6 cellular contexts compared by ENCODE assay signal in the genomic region with DNA sequence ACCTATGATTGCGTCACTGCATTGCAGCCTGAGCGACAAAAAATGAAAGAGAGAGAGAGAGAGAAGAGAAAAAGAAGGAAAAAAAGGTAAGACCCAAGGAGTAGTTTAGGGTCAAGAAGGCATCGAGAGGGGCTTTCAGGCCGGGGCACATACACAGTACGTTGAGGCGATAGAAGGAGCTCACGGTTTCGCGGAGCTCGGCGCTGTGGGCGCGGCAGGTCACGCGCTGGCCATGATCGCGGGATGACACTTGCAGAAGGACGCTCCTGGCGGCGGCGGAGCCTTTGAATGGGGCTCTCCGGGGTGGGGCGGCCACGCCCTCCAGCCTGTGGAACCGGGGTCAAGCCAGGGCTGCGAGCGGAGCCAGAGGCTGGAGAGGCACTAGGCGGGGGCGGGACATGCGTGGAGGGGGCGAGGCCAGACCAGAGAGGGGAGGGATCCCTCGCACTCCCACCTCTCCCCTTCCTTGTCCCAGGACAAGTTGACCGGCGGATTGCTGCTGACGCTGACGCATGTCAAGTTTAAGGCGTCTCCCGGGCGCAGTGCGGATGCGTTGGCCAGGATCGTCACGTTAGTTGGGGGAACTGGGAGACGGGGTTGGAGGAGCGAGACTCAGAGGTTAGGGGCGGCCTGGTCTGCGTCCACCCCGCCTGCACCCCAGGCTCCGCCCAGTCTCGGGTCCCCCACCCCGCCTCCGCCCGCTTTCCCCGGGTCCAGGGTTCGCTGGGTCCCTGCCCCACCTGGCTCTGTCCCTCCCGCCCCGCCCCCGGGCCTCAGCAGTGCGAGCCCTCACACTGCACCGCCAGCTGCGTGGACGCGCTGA. TPM values are rescaled to one million over a fixed set of nuclear protein-coding genes. Genes with fewer than 3 reads are reported as not detected.
DNase-seq lines count a peak whose midpoint lies in the region; ATAC-seq and TF ChIP-seq lines count a peak whose summit lies in the region.

No MANE protein-coding gene starts in this region.

- no peaks in the 10 kb centered on the region for H3K9me3 ChIP-seq in SK-N-SH

- TF ChIP-seq EP300 in SK-N-SH (IDR thresholded peaks at IDR 0.05; ENCODE audit: borderline replicate concordance in 1 of 2, low read depth in 1 of 2, low read length in 1 of 2), result no peak

- no peaks in the 10 kb centered on the region for H3K79me2 ChIP-seq in SK-N-SH (ENCODE audit: insufficient read depth)

- DNase-seq in CD1c-positive myeloid dendritic cell (ENCODE audit: extremely low spot score) (peak; percentile 68), SK-N-SH (peak; percentile 71), immature natural killer cell (no peak), amniotic stem cell (lab: John Stamatoyannopoulos, UW) (no peak), GF-D8 (lab: John Stamatoyannopoulos, UW) (no peak)

- H3K27me3 ChIP-seq in SK-N-SH (ENCODE audit: insufficient read depth), result peaks cover 62% of the 10 kb centered on the region

- H3K9me2 ChIP-seq in SK-N-SH, result no peaks in the 10 kb centered on the region

- H3F3A ChIP-seq in SK-N-SH (replicated peaks; ENCODE audit: insufficient read depth), result no peaks in the 10 kb centered on the region

- no peak overlapping the region for H3K9ac ChIP-seq in SK-N-SH

- ATAC-seq in GM18519 (IDR thresholded peaks at IDR 0.05; ENCODE audit: low FRiP score, unreplicated experiment), result no peak

- 6% methylated on average over 35 of the region's 63 CpGs for WGBS in SK-N-SH (ENCODE audit: low lambda C conversion rate)

- peak overlapping the region; percentile 51 to 74 (median 68) for H3K4me3 Mint-ChIP-seq in immature natural killer cell

- H3K36me3 Mint-ChIP-seq in immature natural killer cell, result peaks cover 0 to 4% (median 4%) of the 10 kb centered on the region in 3 donors

- H4K20me1 ChIP-seq in SK-N-SH (ENCODE audit: insufficient read depth), result no peaks in the 10 kb centered on the region

- H2AFZ ChIP-seq in SK-N-SH (ENCODE audit: low read depth), result no peak overlapping the region

- CTCF ChIA-PET in SK-N-SH (lab: Yijun Ruan, JAX), result no interaction called here

- H3K4me1 ChIP-seq in SK-N-SH (ENCODE audit: control insufficient read depth in 1 of 2, insufficient read depth in 2 of 2, low read depth in 1 of 2, low read length in 1 of 2), result peaks cover 0 to 8% of the 10 kb centered on the region in 2 experiments; a peak in 1 of 4 replicates

- TF ChIP-seq RAD21 in SK-N-SH (IDR thresholded peaks at IDR 0.05; ENCODE audit: low read length), result no peak

- H3K9me3 Mint-ChIP-seq in immature natural killer cell, result peaks cover 0 to 4% (median 0%) of the 10 kb centered on the region in 6 donors

- H3K27ac Mint-ChIP-seq in immature natural killer cell, result peak overlapping the region in 1 of 6 donors; percentile 20

- H3K4me1 Mint-ChIP-seq in immature natural killer cell, result peaks cover 17 to 29% of the 10 kb centered on the region in 2 donors

- peaks cover 15 to 36% (median 33%) of the 10 kb centered on the region in 3 donors for H3K27me3 Mint-ChIP-seq in immature natural killer cell (ENCODE audit: low read depth in 3 of 3)

- no peak overlapping the region for H3K27ac ChIP-seq in SK-N-SH (ENCODE audit: low read depth in 2 of 2, low read length in 1 of 2)

- no peak for TF ChIP-seq CTCF in SK-N-SH (IDR thresholded peaks at IDR 0.05)

- H3K4me2 ChIP-seq in SK-N-SH, result peak overlapping the region; percentile 72

- no peaks in the 10 kb centered on the region for H3K36me3 ChIP-seq in SK-N-SH (replicated peaks in 1 of 2; ENCODE audit: control insufficient read depth in 1 of 2, insufficient read depth in 2 of 2, low read length in 1 of 2)

- POLR2A ChIA-PET in SK-N-SH (lab: Yijun Ruan, JAX), result interaction anchor here (1.0 kb wide), 1 partner anchor 23 kb away, joined by 4 read pairs; the partner anchor contains the start of gene APLP1

- H3K4me3 ChIP-seq in SK-N-SH (ENCODE audit: low read depth in 2 of 2, low read length in 1 of 2), result peak overlapping the region; percentile 12 to 25; a peak in 3 of 4 replicates

TF ChIP-seq in SK-N-SH, 30 proteins besides CTCF, POLR2A, EP300 and RAD21:
- TF ChIP-seq GABPA (IDR thresholded peaks at IDR 0.05; ENCODE audit: low read depth) (no peak), FOXJ3 (CRISPR knock-in tag; IDR thresholded peaks at IDR 0.05) (no peak), NFIC (IDR thresholded peaks at IDR 0.05; ENCODE audit: borderline replicate concordance) (no peak), NRF1 (IDR thresholded peaks at IDR 0.05; ENCODE audit: low read depth, low read length) (no peak), YY1 (IDR thresholded peaks at IDR 0.05; ENCODE audit: low read depth) (no peak), RXRA (IDR thresholded peaks at IDR 0.05; ENCODE audit: borderline replicate concordance, low read depth) (no peak), TAF1 (IDR thresholded peaks at IDR 0.05; ENCODE audit: borderline replicate concordance, low read depth, low read length) (no peak), RCOR1 (IDR thresholded peaks at IDR 0.05; ENCODE audit: low read length) (no peak), PBX3 (IDR thresholded peaks at IDR 0.05) (no peak), ELF1 (IDR thresholded peaks at IDR 0.05) (no peak), EZH2phosphoT487 (IDR thresholded peaks at IDR 0.05; ENCODE audit: borderline replicate concordance, low read depth) (no peak), JUND (IDR thresholded peaks at IDR 0.05) (no peak), FOSL2 (IDR thresholded peaks at IDR 0.05; ENCODE audit: borderline replicate concordance, low read depth) (no peak), CHD2 (IDR thresholded peaks at IDR 0.05; ENCODE audit: low read length, partially characterized antibody) (no peak), IRF3 (IDR thresholded peaks at IDR 0.05; ENCODE audit: low read depth, low read length) (no peak), TEAD4 (IDR thresholded peaks at IDR 0.05; ENCODE audit: borderline replicate concordance, insufficient read depth) (no peak)
- TF ChIP-seq, protein P1, sequence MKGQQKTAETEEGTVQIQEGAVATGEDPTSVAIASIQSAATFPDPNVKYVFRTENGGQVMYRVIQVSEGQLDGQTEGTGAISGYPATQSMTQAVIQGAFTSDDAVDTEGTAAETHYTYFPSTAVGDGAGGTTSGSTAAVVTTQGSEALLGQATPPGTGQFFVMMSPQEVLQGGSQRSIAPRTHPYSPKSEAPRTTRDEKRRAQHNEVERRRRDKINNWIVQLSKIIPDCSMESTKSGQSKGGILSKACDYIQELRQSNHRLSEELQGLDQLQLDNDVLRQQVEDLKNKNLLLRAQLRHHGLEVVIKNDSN (IDR thresholded peaks at IDR 0.05; ENCODE audit: borderline replicate concordance, low read depth), result no peak
- TF ChIP-seq, protein P2, sequence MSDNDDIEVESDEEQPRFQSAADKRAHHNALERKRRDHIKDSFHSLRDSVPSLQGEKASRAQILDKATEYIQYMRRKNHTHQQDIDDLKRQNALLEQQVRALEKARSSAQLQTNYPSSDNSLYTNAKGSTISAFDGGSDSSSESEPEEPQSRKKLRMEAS (IDR thresholded peaks at IDR 0.05; ENCODE audit: low read depth), result no peak

RNA-seq across cellular contexts. Expression of gene NPHS1, which starts 6.9 kb away (rescaled TPM):
- polyA plus RNA-seq in SK-N-SH (2012; rRNA removed) (not detected in 2 replicates), immature natural killer cell (not detected)
- not detected in 2 replicates for polyA plus RNA-seq in SK-N-SH (2012; cell fraction: cytosol; rRNA removed)
- not detected in 2 replicates for polyA plus RNA-seq in SK-N-SH (2012; cell fraction: nucleus; rRNA removed)

RNA-seq across cellular contexts. Expression of gene KIRREL2, which starts 11.3 kb away (rescaled TPM):
- polyA plus RNA-seq in SK-N-SH (2012; rRNA removed), result 0.21 and 0.37 TPM in 2 replicates
- polyA plus RNA-seq in SK-N-SH (2012; cell fraction: cytosol; rRNA removed), result 0.12 and 0.20 TPM in 2 replicates
- 0.25 and 0.43 TPM in 2 replicates for polyA plus RNA-seq in SK-N-SH (2012; cell fraction: nucleus; rRNA removed)
- under 1 TPM in 1 of 3 donors, not detected in 2; 0.19 TPM for polyA plus RNA-seq in immature natural killer cell

RNA-seq across cellular contexts. Expression of gene APLP1, which starts 22.9 kb away (rescaled TPM):
- polyA plus RNA-seq in SK-N-SH (2012; rRNA removed) (31.8 and 66.7 TPM in 2 replicates), immature natural killer cell (under 1 TPM in 1 of 3 donors, not detected in 2; 0.72 TPM)
- 22.4 and 36.2 TPM in 2 replicates for polyA plus RNA-seq in SK-N-SH (2012; cell fraction: cytosol; rRNA removed)
- polyA plus RNA-seq in SK-N-SH (2012; cell fraction: nucleus; rRNA removed), result 41.1 and 43.6 TPM in 2 replicates

RNA-seq across cellular contexts. Expression of gene PRODH2, which starts 32.8 kb away (rescaled TPM):
- polyA plus RNA-seq in SK-N-SH (2012; rRNA removed) (not detected in 2 replicates), immature natural killer cell (not detected)
- not detected in 2 replicates for polyA plus RNA-seq in SK-N-SH (2012; cell fraction: cytosol; rRNA removed)
- not detected in 2 replicates for polyA plus RNA-seq in SK-N-SH (2012; cell fraction: nucleus; rRNA removed)

RNA-seq across cellular contexts. Expression of gene NFKBID, which starts 54.9 kb away (rescaled TPM):
- polyA plus RNA-seq in SK-N-SH (2012; rRNA removed) (5.5 and 11.4 TPM in 2 replicates), immature natural killer cell (1 to 10 TPM; 2.7 to 8.0 (median 2.9) TPM)
- 0.58 and 1.2 TPM in 2 replicates for polyA plus RNA-seq in SK-N-SH (2012; cell fraction: cytosol; rRNA removed)
- 34.8 and 42.4 TPM in 2 replicates for polyA plus RNA-seq in SK-N-SH (2012; cell fraction: nucleus; rRNA removed)

Comparison
In these comparisons a context has a peak if more than half of its experiments do, and no peak if none do; other contexts are left out.
1. DNase-seq: peak in CD1c-positive myeloid dendritic cell (single experiment) and SK-N-SH (single experiment); none in immature natural killer cell (0 of 3), amniotic stem cell (single experiment) and GF-D8 (single experiment).
2. RNA of gene APLP1, which starts 22.9 kb away (polyA plus RNA-seq): 22.4 to 66.7 TPM in SK-N-SH; 0.72 TPM in immature natural killer cell; every median in the first group is over 10 times any median in the second.